1 cellular context compared by ENCODE assay signal in genomic region chr10:125217986-125218675, GRCh38.
TF ChIP-seq lines count a peak whose summit lies in the region.

No MANE protein-coding gene starts in this region.

TF ChIP-seq in HCT116, 20 proteins besides CTCF, POLR2A, EP300 and RAD21 (continued from another document):
- TF ChIP-seq REST (IDR thresholded peaks at IDR 0.05; ENCODE audit: low read depth) (no peak), TCF7L2 (IDR thresholded peaks at IDR 0.05; ENCODE audit: borderline replicate concordance, extremely low read depth, insufficient read depth, insufficient read length) (no peak)
